Comparison of ENCODE assay signal across 1 cellular context in genomic region chr10:5446390-5446926, GRCh38.
TF ChIP-seq lines count a peak whose summit lies in the region.

No MANE protein-coding gene starts in this region.

TF ChIP-seq in K562, 482 proteins besides CTCF, POLR2A, EP300 and RAD21 (continued from another document and continues in another):
- TF ChIP-seq CLOCK (CRISPR knock-in tag; IDR thresholded peaks at IDR 0.05; ENCODE audit: borderline replicate concordance): 0 out of 2 replicates have a peak, but pooled peaks have one; percentile 59
- TF ChIP-seq TSC22D4 (tag; IDR thresholded peaks at IDR 0.05): no peak
- peak; percentile 86 for TF ChIP-seq NBN (IDR thresholded peaks at IDR 0.05; ENCODE audit: low read depth)
- peak; percentile 39 to 98; a peak in 2 of 4 replicates for TF ChIP-seq HDAC1 (IDR thresholded peaks at IDR 0.05)
- TF ChIP-seq MAX (CRISPR knock-in tag; IDR thresholded peaks at IDR 0.05): peak; percentile 94
- peak; percentile 50 for TF ChIP-seq NCOR1 (IDR thresholded peaks at IDR 0.05)
- no peak for TF ChIP-seq DLX4 (CRISPR knock-in tag; IDR thresholded peaks at IDR 0.05)
- TF ChIP-seq ZNF766 (CRISPR knock-in tag; conservative IDR thresholded peaks at IDR 0.05): no peak
- TF ChIP-seq MYC (IDR thresholded peaks at IDR 0.05; ENCODE audit: low read depth, low read length): peak; percentile 95
- TF ChIP-seq MYC (CRISPR knock-in tag; IDR thresholded peaks at IDR 0.05; ENCODE audit: borderline replicate concordance, low read depth): no peak; the same call in 1 of the 2 replicates
- no peak for TF ChIP-seq ZHX1 (conservative IDR thresholded peaks at IDR 0.05; ENCODE audit: low read length)
- peak; percentile 24; the same call in 1 of the 2 replicates for TF ChIP-seq ZNF24 (IDR thresholded peaks at IDR 0.05)
- TF ChIP-seq ARID4B (CRISPR knock-in tag; IDR thresholded peaks at IDR 0.05): peak; percentile 94
- no peak for TF ChIP-seq STAT6 (CRISPR knock-in tag; IDR thresholded peaks at IDR 0.05)
- TF ChIP-seq SMAD3 (CRISPR knock-in tag; conservative IDR thresholded peaks at IDR 0.05): no peak
- TF ChIP-seq PHF8 (IDR thresholded peaks at IDR 0.05; ENCODE audit: borderline replicate concordance, low read length): peak; percentile 72; the same call in 1 of the 2 replicates
- TF ChIP-seq EGR1 (conservative IDR thresholded peaks at IDR 0.05): peak; percentile 61
- TF ChIP-seq L3MBTL2 (IDR thresholded peaks at IDR 0.05): peak; percentile 87
- TF ChIP-seq ZBTB26 (CRISPR knock-in tag; IDR thresholded peaks at IDR 0.05): peak; percentile 73; the same call in 1 of the 2 replicates
- TF ChIP-seq ATF7 (IDR thresholded peaks at IDR 0.05): 0 out of 2 replicates have a peak, but pooled peaks have one; percentile 58
- no peak for TF ChIP-seq SRSF1 (IDR thresholded peaks at IDR 0.05; ENCODE audit: low read depth, low read length)
- TF ChIP-seq NCOA1 (IDR thresholded peaks at IDR 0.05; ENCODE audit: low read depth): no peak
- TF ChIP-seq PML (IDR thresholded peaks at IDR 0.05; ENCODE audit: low read length): peak; percentile 88
- TF ChIP-seq ARNT (IDR thresholded peaks at IDR 0.05): no peak
- TF ChIP-seq CHAMP1 (IDR thresholded peaks at IDR 0.05): 0 out of 2 replicates have a peak, but pooled peaks have one; percentile 13
- peak; percentile 96 for TF ChIP-seq RAD51 (IDR thresholded peaks at IDR 0.05; ENCODE audit: borderline replicate concordance, low read depth)
- TF ChIP-seq CBFB (CRISPR knock-in tag; IDR thresholded peaks at IDR 0.05): no peak
- TF ChIP-seq RUNX1 (IDR thresholded peaks at IDR 0.05; ENCODE audit: low read depth): 0 out of 2 replicates have a peak, but pooled peaks have one; percentile 30
- TF ChIP-seq TAF1 (IDR thresholded peaks at IDR 0.05; ENCODE audit: control insufficient read depth, extremely low read depth, insufficient read depth, low read length, severe bottlenecking): peak; percentile 100
- no peak for TF ChIP-seq ZNF197 (CRISPR knock-in tag; IDR thresholded peaks at IDR 0.05; ENCODE audit: low read depth)
- TF ChIP-seq DEAF1 (CRISPR knock-in tag; IDR thresholded peaks at IDR 0.05): peak; percentile 11; the same call in 1 of the 2 replicates
- peak; percentile 48; the same call in 1 of the 2 replicates for TF ChIP-seq HBP1 (CRISPR knock-in tag; IDR thresholded peaks at IDR 0.05)
- TF ChIP-seq ETS1 (conservative IDR thresholded peaks at IDR 0.05; ENCODE audit: control insufficient read depth, low read depth, low read length): peak; percentile 68; the same call in 1 of the 2 replicates
